15 cellular contexts compared by ENCODE assay signal in the genomic region with DNA sequence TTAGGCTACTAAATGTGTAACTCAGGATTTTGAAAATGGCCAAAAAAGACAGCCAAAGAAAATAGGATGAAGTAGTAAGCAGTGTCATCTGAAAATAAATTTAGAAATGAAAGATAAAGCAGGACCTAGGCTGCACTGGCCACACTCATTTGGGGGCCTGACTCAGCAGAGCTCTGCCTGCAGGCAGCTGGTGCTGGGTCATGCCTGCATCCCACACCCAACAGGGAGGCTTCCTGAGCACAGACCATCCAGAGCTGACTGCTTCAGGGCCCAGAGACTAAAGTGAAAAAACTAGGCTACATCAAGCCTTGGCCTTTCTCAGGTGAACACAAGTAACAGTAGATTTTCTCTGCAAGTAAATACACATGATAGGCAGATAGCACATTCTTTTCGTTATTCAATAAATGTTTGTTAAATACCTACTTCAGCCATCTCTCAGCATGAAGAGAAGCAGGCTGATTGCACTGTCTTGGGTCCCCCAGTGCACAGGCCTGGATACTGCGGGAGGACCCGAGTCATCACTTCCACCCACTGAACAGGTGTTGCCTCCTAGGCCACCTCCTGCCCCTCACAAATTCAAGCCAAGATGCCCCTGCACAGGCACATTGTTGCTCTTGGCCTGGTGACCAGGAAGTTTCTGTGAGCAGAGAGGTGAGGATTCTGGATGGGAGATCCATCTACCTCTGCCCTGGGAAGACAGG.
"Had no signal": no experiment of that assay in that cellular context is flagged by ENCODE, and none has a peak within 500 bp of the region (broad histone marks: within the 10 kb centered on the region; RNA-seq: fewer than 3 reads in every experiment).

No MANE protein-coding gene starts in this region.

- H3K4me3 ChIP-seq: gastroesophageal sphincter, lung, right atrium auricular region, suprapubic skin, upper lobe of left lung had no signal

- H3K4me3 Mint-ChIP-seq: activated B cell treated with CpG ODN at 0.5 μM for 24 hours; naive thymus-derived CD4-positive, alpha-beta T cell; T-helper 1 cell treated with Interleukin-12 subunit alpha and Interleukin-12 subunit beta and Interleukin-4 antibody, amounts not matched to agents 30 μg/mL and 1 μg/mL, for 36 hours had no signal

- H3K4me1 ChIP-seq: gastroesophageal sphincter, right atrium auricular region, suprapubic skin, upper lobe of left lung had no signal

- H3K27me3 ChIP-seq: gastroesophageal sphincter, neutrophil, right atrium auricular region, suprapubic skin, upper lobe of left lung had no signal

- DNase-seq: activated B cell treated with CpG ODN at 0.5 μM for 24 hours; activated CD4-positive, alpha-beta T cell treated with anti-CD3 and anti-CD28 coated beads, Interleukin-2, amount 50 U/mL, for 1 hour; aorta; naive thymus-derived CD4-positive, alpha-beta T cell; stimulated activated CD4-positive, alpha-beta T cell treated with anti-CD3 and anti-CD28 coated beads, Interleukin-12 subunit alpha, Interleukin-12 subunit beta, amount 100 ng/mL, for 4 hours; stimulated activated naive CD8-positive, alpha-beta T cell treated with anti-CD3 and anti-CD28 coated beads, Interleukin-15, Interleukin-2, amounts not matched to agents 100 U/mL and 50 U/mL, for 24 hours; upper lobe of left lung had no signal

- H3K9me3 ChIP-seq: gastroesophageal sphincter, neutrophil, right atrium auricular region, suprapubic skin, upper lobe of left lung had no signal

- H3K27ac Mint-ChIP-seq: activated B cell treated with CpG ODN at 0.5 μM for 24 hours; activated naive CD4-positive, alpha-beta T cell treated with anti-CD3 and anti-CD28 coated beads, Interleukin-2, amount 50 U/mL, for 72 hours; naive thymus-derived CD4-positive, alpha-beta T cell; T-helper 1 cell treated with Interleukin-12 subunit alpha and Interleukin-12 subunit beta and Interleukin-4 antibody, amounts not matched to agents 30 μg/mL and 1 μg/mL, for 36 hours had no signal

- H3K4me1 Mint-ChIP-seq: activated B cell treated with CpG ODN at 0.5 μM for 24 hours; naive thymus-derived CD4-positive, alpha-beta T cell had no signal

- ATAC-seq: activated naive CD4-positive, alpha-beta T cell treated with anti-CD3 and anti-CD28 coated beads, Interleukin-2, amount 50 U/mL, for 72 hours; gastroesophageal sphincter; naive thymus-derived CD4-positive, alpha-beta T cell; SK-N-SH treated with all-trans-retinoic acid at 6 μM for 48 hours; stimulated activated naive CD8-positive, alpha-beta T cell treated with anti-CD3 and anti-CD28 coated beads, Interleukin-15, Interleukin-2, amounts not matched to agents 100 U/mL and 50 U/mL, for 24 hours had no signal

- H3K36me3 Mint-ChIP-seq: activated naive CD4-positive, alpha-beta T cell treated with anti-CD3 and anti-CD28 coated beads, Interleukin-2, amount 50 U/mL, for 72 hours; naive thymus-derived CD4-positive, alpha-beta T cell had no signal

- H3K36me3 ChIP-seq: gastroesophageal sphincter, neutrophil, right atrium auricular region, suprapubic skin, upper lobe of left lung had no signal

- H3K27ac ChIP-seq: gastroesophageal sphincter, neutrophil, right atrium auricular region, suprapubic skin, upper lobe of left lung had no signal
